Comparison of ENCODE assay signal across 18 cellular contexts in the genomic region with DNA sequence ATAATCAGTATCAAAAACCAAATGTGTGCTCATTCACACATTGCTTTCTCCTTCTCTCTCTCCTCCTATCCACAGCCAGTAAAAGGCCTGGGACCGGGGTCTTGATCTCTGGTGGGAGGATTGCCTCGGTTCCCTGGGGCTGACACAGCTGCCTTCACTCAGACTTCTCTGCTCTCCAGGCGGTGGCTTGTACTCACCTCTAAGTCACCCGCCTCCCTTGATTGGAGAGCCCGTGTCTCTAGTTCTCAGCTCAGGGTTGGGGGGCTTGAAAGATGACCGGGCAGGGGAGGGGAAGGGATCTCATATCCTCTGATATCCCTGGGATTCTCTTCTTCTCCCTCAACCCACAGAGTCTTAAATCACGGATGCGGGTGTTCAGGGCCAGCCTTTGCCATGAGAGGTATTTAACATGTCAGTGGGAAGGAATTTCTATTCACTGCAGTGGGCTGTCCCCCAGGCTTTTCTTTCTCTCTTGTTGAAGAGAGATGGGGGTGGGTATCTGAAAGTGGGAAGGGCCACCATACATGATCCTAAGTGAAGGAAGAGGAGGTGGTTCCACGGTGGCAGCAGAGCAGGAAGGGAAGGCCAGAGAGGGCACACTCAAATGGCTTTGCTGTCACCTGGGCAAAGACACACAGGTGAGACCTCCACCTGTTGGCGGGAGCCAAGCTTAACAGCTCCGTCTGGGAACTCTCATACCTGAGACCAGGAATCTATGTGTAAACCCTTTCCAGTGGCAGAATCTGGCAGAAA. TPM values are rescaled to one million over a fixed set of nuclear protein-coding genes. Genes with fewer than 3 reads are reported as not detected.
DNase-seq lines count a peak whose midpoint lies in the region; ATAC-seq and TF ChIP-seq lines count a peak whose summit lies in the region.
"Had no signal": no experiment of that assay in that cellular context is flagged by ENCODE, and none has a peak within 500 bp of the region (broad histone marks: within the 10 kb centered on the region; RNA-seq: fewer than 3 reads in every experiment).

No MANE protein-coding gene starts in this region.

- POLR2A ChIA-PET in activated B cell treated with CpG ODN at 0.5 μM for 24 hours (lab: Charles Lee) = interaction anchor here (0.6 to 1.7 kb wide), 2 partner anchors 24 to 60 kb away, joined by 3 to 7 read pairs; no protein-coding TSS in a partner anchor

- H3K4me3 Mint-ChIP-seq in stimulated activated naive CD8-positive, alpha-beta T cell treated with anti-CD3 and anti-CD28 coated beads, Interleukin-15, Interleukin-2, amounts not matched to agents 100 ng/mL and 50 ng/mL, for 24 hours = peak overlapping the region; percentile 67
- H3K4me3 Mint-ChIP-seq in activated B cell treated with CpG ODN at 0.5 μM for 24 hours = no peak overlapping the region
- H3K4me3 Mint-ChIP-seq: nephron had no signal

- ATAC-seq in stimulated activated naive CD8-positive, alpha-beta T cell treated with anti-CD3 and anti-CD28 coated beads, Interleukin-15, Interleukin-2, amounts not matched to agents 100 U/mL and 50 U/mL, for 24 hours = no peak
- no peak for ATAC-seq in activated B cell treated with CpG ODN at 0.5 μM for 24 hours (ENCODE audit: low read depth)
- ATAC-seq: heart left ventricle, left cardiac atrium had no signal

- intact Hi-C loops in activated B cell treated with CpG ODN at 0.5 μM for 24 hours (cut with micrococcal nuclease) = no loop called here

- H3K36me3 Mint-ChIP-seq in stimulated activated naive CD8-positive, alpha-beta T cell treated with anti-CD3 and anti-CD28 coated beads, Interleukin-15, Interleukin-2, amounts not matched to agents 100 ng/mL and 50 ng/mL, for 24 hours (ENCODE audit: low read depth) = peaks cover 75% of the 10 kb centered on the region
- peaks cover 61% of the 10 kb centered on the region for H3K36me3 Mint-ChIP-seq in activated B cell treated with CpG ODN at 0.5 μM for 24 hours (ENCODE audit: low read depth)

- H3K4me1 Mint-ChIP-seq in stimulated activated naive CD8-positive, alpha-beta T cell treated with anti-CD3 and anti-CD28 coated beads, Interleukin-15, Interleukin-2, amounts not matched to agents 100 ng/mL and 50 ng/mL, for 24 hours (ENCODE audit: low read depth) = peaks cover 96% of the 10 kb centered on the region
- H3K4me1 Mint-ChIP-seq in activated B cell treated with CpG ODN at 0.5 μM for 24 hours = peaks cover 78% of the 10 kb centered on the region
- H3K4me1 Mint-ChIP-seq: nephron had no signal

- DNase-seq in stimulated activated naive CD8-positive, alpha-beta T cell treated with anti-CD3 and anti-CD28 coated beads, Interleukin-15, Interleukin-2, amounts not matched to agents 100 U/mL and 50 U/mL, for 24 hours = no peak
- DNase-seq in activated B cell treated with CpG ODN at 0.5 μM for 24 hours = no peak
- peak; percentile 26 for DNase-seq in iPS-NIHi7 (ENCODE audit: extremely low spot score)
- DNase-seq in mucosa of gallbladder (ENCODE audit: low spot score) = no peak
- DNase-seq in activated gamma-delta T cell treated with Interleukin-2 at 50 U/mL for 16 hours = no peak
- DNase-seq in GDM1 (lab: John Stamatoyannopoulos, UW) = no peak
- no peak for DNase-seq in activated CD8-positive, alpha-beta memory T cell treated with anti-CD3 and anti-CD28 coated beads, Interleukin-2, amount 50 U/mL, for 48 hours
- DNase-seq: C1 segment of cervical spinal cord; GF-D8; heart left ventricle; left cardiac atrium; NCI-H187 treated with DMSO at 0.1 percent for 48 hours; stimulated activated CD4-positive, alpha-beta T cell treated with anti-CD3 and anti-CD28 coated beads, Interleukin-4, amount 100 ng/mL, for 4 hours; stimulated activated naive CD4-positive, alpha-beta T cell treated with Interleukin-2 at 50 U/mL for 16 hours; WERI-Rb-1 had no signal

- no peaks in the 10 kb centered on the region for H3K27me3 Mint-ChIP-seq in stimulated activated naive CD8-positive, alpha-beta T cell treated with anti-CD3 and anti-CD28 coated beads, Interleukin-15, Interleukin-2, amounts not matched to agents 100 ng/mL and 50 ng/mL, for 24 hours
- no peaks in the 10 kb centered on the region for H3K27me3 Mint-ChIP-seq in activated B cell treated with CpG ODN at 0.5 μM for 24 hours

- CTCF ChIA-PET in activated B cell treated with CpG ODN at 0.5 μM for 24 hours (lab: Charles Lee) = no interaction called here

- no peak for TF ChIP-seq CTCF in activated B cell treated with CpG ODN at 0.5 μM for 24 hours (IDR thresholded peaks at IDR 0.05)

- no peaks in the 10 kb centered on the region for H3K9me3 Mint-ChIP-seq in stimulated activated naive CD8-positive, alpha-beta T cell treated with anti-CD3 and anti-CD28 coated beads, Interleukin-15, Interleukin-2, amounts not matched to agents 100 ng/mL and 50 ng/mL, for 24 hours
- H3K9me3 Mint-ChIP-seq in activated B cell treated with CpG ODN at 0.5 μM for 24 hours = no peaks in the 10 kb centered on the region
- H3K9me3 Mint-ChIP-seq: nephron had no signal

- H3K27ac Mint-ChIP-seq in stimulated activated naive CD8-positive, alpha-beta T cell treated with anti-CD3 and anti-CD28 coated beads, Interleukin-15, Interleukin-2, amounts not matched to agents 100 ng/mL and 50 ng/mL, for 24 hours = peak overlapping the region; percentile 88
- peak overlapping the region; percentile 74 for H3K27ac Mint-ChIP-seq in activated B cell treated with CpG ODN at 0.5 μM for 24 hours
- H3K27ac Mint-ChIP-seq: nephron had no signal

RNA-seq across cellular contexts. Expression of a gene that starts 49.1 kb away (rescaled TPM):
- total RNA-seq in activated B cell treated with CpG ODN at 0.5 μM for 24 hours = 174 and 183 TPM in 2 replicates
- total RNA-seq in mucosa of gallbladder = 7.9 TPM
- total RNA-seq: epithelial cell of proximal tubule had no signal

Comparison
In these comparisons a context has a peak if more than half of its experiments do, and no peak if none do; other contexts are left out.
1. RNA of a gene that starts 49.1 kb away (total RNA-seq): 174 to 183 TPM in activated B cell treated with CpG ODN at 0.5 μM for 24 hours; 7.9 TPM in mucosa of gallbladder (single experiment); every median in the first group is over 10 times any median in the second.